ENCODE assay signal across 25 cellular contexts in the genomic region with DNA sequence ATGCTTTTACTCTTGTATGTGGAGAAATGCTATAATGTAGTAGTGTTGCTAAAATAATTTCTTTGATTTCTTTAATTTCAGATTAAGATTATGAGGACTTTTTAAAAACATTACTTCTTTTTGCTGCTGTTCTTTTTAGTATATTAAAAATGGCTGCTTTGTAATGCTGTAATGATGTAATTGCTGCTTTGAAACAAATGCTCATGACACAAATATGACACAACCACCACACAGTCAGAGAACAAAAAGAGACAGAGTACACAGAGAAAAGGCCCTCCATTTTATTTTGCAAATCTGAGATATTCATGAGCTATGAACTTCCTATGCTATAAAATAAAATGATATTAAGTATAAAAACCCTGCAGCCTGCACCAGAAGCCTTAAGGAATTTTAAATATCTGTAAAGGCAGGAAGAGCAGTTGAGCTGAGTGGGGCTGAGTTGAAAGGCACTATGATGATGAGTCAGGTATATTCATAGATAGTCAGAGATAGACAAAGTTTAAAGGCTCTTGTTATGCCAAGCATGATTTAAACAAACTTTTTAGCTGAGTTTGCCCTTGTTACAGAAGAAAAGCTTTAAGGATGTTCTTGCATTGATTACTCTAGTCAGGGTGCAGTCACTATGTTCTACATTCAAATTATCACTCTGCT. TPM values are rescaled to one million over a fixed set of nuclear protein-coding genes. Genes with fewer than 3 reads are reported as not detected.
DNase-seq lines count a peak whose midpoint lies in the region; ATAC-seq, FAIRE-seq and TF ChIP-seq lines count a peak whose summit lies in the region.
"Had no signal": no experiment of that assay in that cellular context is flagged by ENCODE, and none has a peak within 500 bp of the region (broad histone marks: within the 10 kb centered on the region; RNA-seq: fewer than 3 reads in every experiment).

No MANE protein-coding gene starts in this region.

- H2BK15ac ChIP-seq in IMR-90 (ENCODE audit: low read depth, low read length) = no peak overlapping the region

- no peaks in the 10 kb centered on the region for H4K20me1 ChIP-seq in IMR-90 (ENCODE audit: insufficient read depth, low read length)

- H2BK120ac ChIP-seq in IMR-90 (ENCODE audit: low read depth, low read length) = no peak overlapping the region

- H3K27me3 ChIP-seq in ACC112 (ENCODE audit: insufficient read depth, low read length) (no peaks in the 10 kb centered on the region), IMR-90 (ENCODE audit: control insufficient read depth, insufficient read depth, low read length) (no peaks in the 10 kb centered on the region), brain microvascular endothelial cell (replicated peaks) (no peaks in the 10 kb centered on the region), prostate gland (replicated peaks; ENCODE audit: insufficient read depth) (no peaks in the 10 kb centered on the region)
- H3K27me3 ChIP-seq: Peyer's patch had no signal

- H2AFZ ChIP-seq in ACC112 (ENCODE audit: low read length, unreplicated experiment) = no peak overlapping the region
- no peak overlapping the region for H2AFZ ChIP-seq in IMR-90 (replicated peaks; ENCODE audit: low read length, poor library complexity)

- no peaks in the 10 kb centered on the region for H3K36me3 ChIP-seq in ACC112 (ENCODE audit: insufficient read depth, low read length)
- no peaks in the 10 kb centered on the region; the same call in 1 of the 2 replicates for H3K36me3 ChIP-seq in IMR-90 (ENCODE audit: control insufficient read depth, insufficient read depth, low read length)
- no peaks in the 10 kb centered on the region for H3K36me3 ChIP-seq in brain microvascular endothelial cell (replicated peaks)
- H3K36me3 ChIP-seq in prostate gland = no peaks in the 10 kb centered on the region
- H3K36me3 ChIP-seq: Peyer's patch had no signal

- in situ Hi-C loops in IMR-90 (cut with MboI; ENCODE audit: low sequenced_read_pairs) = no loop called here
- in situ Hi-C loops in brain microvascular endothelial cell (cut with HindIII; ENCODE audit: low pct_ligation_motif_present, low sequenced_read_pairs) = no loop called here

- H2BK20ac ChIP-seq in IMR-90 (ENCODE audit: low read depth, low read length) = no peak overlapping the region

- H3K4me3 ChIP-seq in ACC112 (ENCODE audit: low read depth, low read length) (no peak overlapping the region), IMR-90 (ENCODE audit: insufficient read depth, low read depth, low read length) (no peak overlapping the region), brain microvascular endothelial cell (ENCODE audit: low read depth, low read length) (no peak overlapping the region), prostate gland (no peak overlapping the region)
- H3K4me3 ChIP-seq: Peyer's patch had no signal

- H3K18ac ChIP-seq in IMR-90 (ENCODE audit: low read depth, low read length) = no peak overlapping the region

- H3K23ac ChIP-seq in IMR-90 (ENCODE audit: low read depth, low read length) = no peak overlapping the region

- ATAC-seq in IMR-90 (ENCODE audit: low read depth) (peak; percentile 93), HG03196 (IDR thresholded peaks at IDR 0.05; ENCODE audit: unreplicated experiment) (no peak)
- ATAC-seq: esophagus mucosa, sciatic nerve had no signal

- no peak for FAIRE-seq in D721Med (lab: Jason Lieb, UNC)
- FAIRE-seq: GM19239 had no signal

- H3K4me2 ChIP-seq in IMR-90 (ENCODE audit: low read depth, low read length) = no peak overlapping the region

- TF ChIP-seq CTCF in IMR-90 (conservative IDR thresholded peaks at IDR 0.05; ENCODE audit: low read depth, low read length) = no peak
- TF ChIP-seq CTCF in brain microvascular endothelial cell (IDR thresholded peaks at IDR 0.05; ENCODE audit: low read depth, low read length, missing control alignments) = no peak
- no peak for TF ChIP-seq CTCF in D721Med (IDR thresholded peaks at IDR 0.05; ENCODE audit: insufficient read depth, missing control alignments)
- no peak for TF ChIP-seq CTCF in prostate gland (IDR thresholded peaks at IDR 0.05)

- H3K9me3 ChIP-seq in IMR-90 (ENCODE audit: control insufficient read depth, insufficient read depth, low read length) (no peaks in the 10 kb centered on the region), prostate gland (no peaks in the 10 kb centered on the region)
- H3K9me3 ChIP-seq: Peyer's patch had no signal

- dilution Hi-C loops in IMR-90 (cut with HindIII; ENCODE audit: low sequenced_read_pairs, unreplicated experiment) = no loop called here

- BruUV-seq in IMR-90 (replicated peaks; lab: Mats Ljungman, UMichigan) = no TSS peak

- no peak overlapping the region for H4K5ac ChIP-seq in IMR-90 (ENCODE audit: low read depth, low read length)

- CTCF ChIA-PET in IMR-90 (lab: Yijun Ruan, JAX) = interaction anchor here (2.1 kb wide), 1 partner anchor 11 kb away, joined by 6 read pairs; no protein-coding TSS in a partner anchor

- H4K8ac ChIP-seq in IMR-90 (ENCODE audit: low read depth in 2 of 2, low read length in 2 of 2) = no peak overlapping the region

- no peak overlapping the region for H2AK9ac ChIP-seq in IMR-90 (replicated peaks; ENCODE audit: low read depth, low read length, poor library complexity)

- POLR2A ChIA-PET in IMR-90 (lab: Charles Lee; ENCODE audit: unreplicated experiment) = no interaction called here

- no peaks in the 10 kb centered on the region; the same call in 1 of the 2 replicates for H3K9me1 ChIP-seq in IMR-90 (ENCODE audit: insufficient read depth, low read length)

- H3K79me2 ChIP-seq in ACC112 (ENCODE audit: control insufficient read depth, insufficient read depth, low read length, unreplicated experiment) = no peaks in the 10 kb centered on the region

- no peak for TF ChIP-seq POLR2A in IMR-90 (IDR thresholded peaks at IDR 0.05; ENCODE audit: low read depth, low read length)
- no peak for TF ChIP-seq POLR2A in prostate gland (IDR thresholded peaks at IDR 0.05)

- H4K91ac ChIP-seq in IMR-90 (ENCODE audit: insufficient read depth, low read depth, low read length) = no peak overlapping the region

- H3K14ac ChIP-seq in IMR-90 (replicated peaks; ENCODE audit: low read depth, low read length) = no peak overlapping the region

- H3K4me1 ChIP-seq in ACC112 (ENCODE audit: control insufficient read depth, insufficient read depth, low read length, unreplicated experiment) (peaks cover 14% of the 10 kb centered on the region), IMR-90 (ENCODE audit: control insufficient read depth, insufficient read depth, low read length) (no peaks in the 10 kb centered on the region), prostate gland (replicated peaks) (no peaks in the 10 kb centered on the region)
- H3K4me1 ChIP-seq: Peyer's patch had no signal

- no peak for TF ChIP-seq RAD21 in IMR-90 (IDR thresholded peaks at IDR 0.05; ENCODE audit: low read length)

- no peak overlapping the region for H3K9ac ChIP-seq in IMR-90 (ENCODE audit: low read depth, low read length)

- no peak overlapping the region for H3K4ac ChIP-seq in IMR-90 (ENCODE audit: low read depth, low read length)

- H2AK5ac ChIP-seq in IMR-90 (ENCODE audit: low read depth, low read length) = no peak overlapping the region

- H3K27ac ChIP-seq in ACC112 (ENCODE audit: low read depth, low read length) (0 out of 2 replicates have a peak overlapping the region, but pooled peaks have one; percentile 3), IMR-90 (ENCODE audit: insufficient read depth, low read length) (no peak overlapping the region), brain microvascular endothelial cell (no peak overlapping the region), prostate gland (no peak overlapping the region)
- H3K27ac ChIP-seq: Peyer's patch had no signal

- H2BK5ac ChIP-seq in IMR-90 (ENCODE audit: low read depth, low read length, poor library complexity, severe bottlenecking) = no peak overlapping the region

- intact Hi-C loops in IMR-90 (cut with micrococcal nuclease) (no loop called here), prostate gland (cut with DNase I) (no loop called here)

- no peak overlapping the region for H3K56ac ChIP-seq in IMR-90 (ENCODE audit: extremely low read depth, insufficient read depth, low read length)

- no peaks in the 10 kb centered on the region; a peak in 1 of 4 replicates for H3K79me1 ChIP-seq in IMR-90 (ENCODE audit: low read depth in 1 of 2, low read length in 2 of 2)

- DNase-seq in IMR-90 = peak; percentile 74
- DNase-seq in brain microvascular endothelial cell = peak; percentile 28
- peak; percentile 9 for DNase-seq in glomerular visceral epithelial cell (ENCODE audit: extremely low spot score)
- DNase-seq in D721Med (ENCODE audit: insufficient read length, low spot score) = no peak
- DNase-seq in prostate gland (ENCODE audit: low spot score) = no peak
- DNase-seq in NCI-H1105 treated with DMSO at 0.1 percent for 48 hours (lab: John Stamatoyannopoulos, UW) = no peak
- DNase-seq: ACHN; activated CD4-positive, alpha-beta T cell treated with anti-CD3 and anti-CD28 coated beads, Interleukin-2, amount 50 U/mL, for 4 hours; activated naive CD4-positive, alpha-beta T cell treated with Interleukin-2 at 50 U/mL for 16 hours; activated T-cell treated with anti-CD3 and anti-CD28 coated beads for 4 hours; CD4-positive, alpha-beta T cell; dermis blood vessel endothelial cell; DND-41; hippocampal formation; MM.1S; NCI-H1930; NCI-H526 treated with DMSO at 0.1 percent for 48 hours; occipital lobe; Peyer's patch; stimulated activated CD4-positive, alpha-beta T cell treated with anti-CD3 and anti-CD28 coated beads, Interleukin-2, amount 100 ng/mL, for 24 hours had no signal

TF ChIP-seq in IMR-90, 13 proteins besides CTCF, POLR2A, EP300 and RAD21 (continues in another document):
- TF ChIP-seq, protein P1, sequence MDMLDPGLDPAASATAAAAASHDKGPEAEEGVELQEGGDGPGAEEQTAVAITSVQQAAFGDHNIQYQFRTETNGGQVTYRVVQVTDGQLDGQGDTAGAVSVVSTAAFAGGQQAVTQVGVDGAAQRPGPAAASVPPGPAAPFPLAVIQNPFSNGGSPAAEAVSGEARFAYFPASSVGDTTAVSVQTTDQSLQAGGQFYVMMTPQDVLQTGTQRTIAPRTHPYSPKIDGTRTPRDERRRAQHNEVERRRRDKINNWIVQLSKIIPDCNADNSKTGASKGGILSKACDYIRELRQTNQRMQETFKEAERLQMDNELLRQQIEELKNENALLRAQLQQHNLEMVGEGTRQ (IDR thresholded peaks at IDR 0.05; ENCODE audit: low read depth, low read length) = no peak
- no peak for TF ChIP-seq RFX5 (IDR thresholded peaks at IDR 0.05; ENCODE audit: low read depth, low read length)
- TF ChIP-seq SMC3 (IDR thresholded peaks at IDR 0.05; ENCODE audit: low read depth, low read length) = no peak
- TF ChIP-seq NFE2L2 (IDR thresholded peaks at IDR 0.05; ENCODE audit: low read depth, low read length) = no peak

RNA-seq across cellular contexts. Expression of a gene that starts 5.1 kb away (rescaled TPM):
- 1.1 and 1.4 TPM in 2 replicates for total RNA-seq in IMR-90 (2012; rRNA removed)
- 0.02 TPM in 1 of 2 replicates, not detected in the other for polyA plus RNA-seq in IMR-90 (2012; rRNA removed)
- not detected in 2 replicates for polyA plus RNA-seq in IMR-90 (2012; cell fraction: cytosol; rRNA removed)
- 0.10 and 0.37 TPM in 2 replicates for polyA plus RNA-seq in IMR-90 (2012; cell fraction: nucleus; rRNA removed; ENCODE audit: low replicate concordance)
- total RNA-seq in prostate gland = 1 to 10 TPM; 1.7 to 3.2 TPM

Comparison
In these comparisons a context has a peak if more than half of its experiments do, and no peak if none do; other contexts are left out.
1. DNase-seq: peak in IMR-90 (single experiment), brain microvascular endothelial cell (single experiment) and glomerular visceral epithelial cell (single experiment); none in D721Med (single experiment), prostate gland (single experiment) and NCI-H1105 treated with DMSO at 0.1 percent for 48 hours (single experiment).